In the genomic region with DNA sequence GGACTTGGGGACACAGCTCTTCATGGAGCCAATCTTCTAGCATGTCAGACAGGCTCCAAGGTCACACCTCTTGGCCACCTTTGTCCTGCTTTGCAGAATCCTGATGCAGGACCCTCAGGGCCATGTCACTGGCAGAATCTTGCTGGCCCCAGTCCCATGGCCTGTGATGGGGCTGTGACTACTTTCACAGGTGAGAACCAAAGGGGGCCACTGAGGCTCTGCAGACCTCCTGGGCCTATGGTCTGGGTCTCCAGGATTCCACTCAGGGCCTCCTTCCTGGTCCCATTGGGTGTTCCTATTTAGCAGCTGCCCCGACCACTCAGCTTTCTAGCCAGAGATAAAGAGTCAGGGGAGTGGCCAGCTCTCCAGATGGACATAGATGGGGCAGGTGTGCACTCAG, we compare ENCODE assay signal across 24 cellular contexts.
"Had no signal": no experiment of that assay in that cellular context is flagged by ENCODE, and none has a peak within 500 bp of the region (broad histone marks: within the 10 kb centered on the region; RNA-seq: fewer than 3 reads in every experiment).

No MANE protein-coding gene starts in this region.

- H3K4me3 ChIP-seq: K562, SJCRH30 had no signal

- H3K4me1 Mint-ChIP-seq: IgD-negative memory B cell had no signal

- H3K27me3 ChIP-seq: SJCRH30 had no signal

- H3K4me1 ChIP-seq: SJCRH30 had no signal

- DNase-seq: Kasumi-1, MM.1S, NCI-H1092 treated with DMSO at 0.1 percent for 48 hours, NCI-H1436, NCI-H1694 treated with DMSO at 0.1 percent for 48 hours, NCI-H1930, NCI-H2081, NCI-H2107, NCI-H2171, NCI-H226, NCI-H446, NCI-H510A, NCI-H524 treated with DMSO at 0.1 percent for 48 hours, NCI-H69, NCI-H774, SHP77 treated with DMSO at 0.1 percent for 48 hours, SJCRH30 had no signal

- H3K27ac ChIP-seq: HL-60, KMS-11, RWPE1, SJCRH30 had no signal

- ATAC-seq: K562, Right ventricle myocardium inferior, SK-N-SH treated with all-trans-retinoic acid at 6 μM for 48 hours had no signal

- H3K27ac Mint-ChIP-seq: IgD-negative memory B cell had no signal

- H3K36me3 ChIP-seq: SJCRH30 had no signal
